13 cellular contexts compared by ENCODE assay signal in the genomic region with DNA sequence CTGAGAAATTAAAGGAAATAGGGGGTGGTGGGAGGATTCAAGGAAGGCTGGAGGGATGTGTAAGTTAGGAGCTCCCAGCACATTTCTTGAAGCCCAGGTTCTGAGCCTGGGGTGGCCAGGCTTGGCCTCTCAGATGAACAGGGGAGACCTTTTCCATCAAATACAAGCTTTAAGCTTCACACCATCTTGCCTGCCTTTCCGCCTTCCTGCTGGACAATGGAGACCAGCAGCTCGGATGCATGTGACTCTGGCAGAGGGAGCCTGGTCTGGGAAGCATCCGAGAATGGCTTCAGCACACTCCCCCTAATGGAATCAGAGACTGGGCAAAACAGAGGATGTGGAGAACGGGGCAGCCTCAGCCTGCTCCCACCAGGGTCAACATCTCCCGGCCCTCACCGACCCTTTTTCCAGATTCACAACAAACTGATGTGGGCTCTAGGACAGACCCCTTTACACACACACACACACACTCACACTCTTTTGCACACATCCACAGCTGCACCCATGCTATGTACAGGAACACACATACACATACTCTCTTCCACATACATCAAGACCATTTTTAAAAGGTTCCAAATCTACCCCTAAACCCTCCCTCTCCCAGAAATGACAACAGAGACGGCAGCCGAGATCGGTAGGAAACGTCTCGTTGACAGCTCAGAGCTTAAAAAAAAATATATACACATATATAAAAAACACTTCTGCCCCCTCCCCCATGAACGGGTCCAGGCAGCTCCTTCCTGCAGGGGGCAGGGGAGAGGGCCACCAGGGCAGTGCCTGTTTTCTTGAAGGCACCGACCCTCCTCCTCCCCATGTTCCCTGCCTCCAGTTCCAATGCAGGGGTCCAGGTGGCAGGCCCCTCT. TPM values are rescaled to one million over a fixed set of nuclear protein-coding genes. Genes with fewer than 3 reads are reported as not detected.
DNase-seq lines count a peak whose midpoint lies in the region; ATAC-seq, FAIRE-seq and TF ChIP-seq lines count a peak whose summit lies in the region.
"Had no signal": no experiment of that assay in that cellular context is flagged by ENCODE, and none has a peak within 500 bp of the region (broad histone marks: within the 10 kb centered on the region; RNA-seq: fewer than 3 reads in every experiment).

No MANE protein-coding gene starts in this region.

- DNase-seq in GDM1 (lab: John Stamatoyannopoulos, UW): peak; percentile 3
- DNase-seq in SK-N-MC (ENCODE audit: low read depth, low spot score): no peak
- no peak for DNase-seq in fibroblast of the aortic adventitia (ENCODE audit: low read depth)
- no peak for DNase-seq in T-helper 2 cell
- no peak for DNase-seq in psoas muscle
- no peak for DNase-seq in kidney
- DNase-seq: occipital lobe; stimulated activated CD4-positive, alpha-beta T cell treated with anti-CD3 and anti-CD28 coated beads, Interleukin-2, amount 100 ng/mL, for 48 hours; SW 1271 had no signal

- H3K27me3 ChIP-seq in psoas muscle (ENCODE audit: insufficient read depth in 3 of 3, low read length in 2 of 3): no peaks in the 10 kb centered on the region

- H3K4me1 ChIP-seq in psoas muscle (peaks cover 16% of the 10 kb centered on the region), kidney (ENCODE audit: control insufficient read depth in 1 of 2, insufficient read depth in 1 of 2, low read depth in 1 of 2, low read length in 2 of 2) (peaks cover 0 to 7% of the 10 kb centered on the region in 2 donors)

- ATAC-seq in HG03175 (IDR thresholded peaks at IDR 0.05; ENCODE audit: unreplicated experiment) (no peak), psoas muscle (no peak)

- FAIRE-seq in kidney (lab: Jason Lieb, UNC): no peak

- H3K36me3 ChIP-seq in SK-N-MC (ENCODE audit: insufficient read depth, low read length): peaks cover 42% of the 10 kb centered on the region
- peaks cover 9 to 46% of the 10 kb centered on the region in 2 donors for H3K36me3 ChIP-seq in psoas muscle (ENCODE audit: insufficient read depth in 1 of 2, low read depth in 1 of 2)
- H3K36me3 ChIP-seq in kidney (ENCODE audit: control insufficient read depth in 1 of 2, insufficient read depth in 2 of 2, low read length in 2 of 2): peaks cover 22 to 25% of the 10 kb centered on the region in 2 donors

- H3K9ac ChIP-seq in SK-N-MC (ENCODE audit: insufficient read length) (no peak overlapping the region), kidney (ENCODE audit: low read length in 2 of 2) (no peak overlapping the region)

- no peak overlapping the region for H3K4me3 ChIP-seq in SK-N-MC
- no peak overlapping the region for H3K4me3 ChIP-seq in fibroblast of the aortic adventitia (ENCODE audit: low read depth, low read length)
- H3K4me3 ChIP-seq in psoas muscle: no peak overlapping the region
- no peak overlapping the region for H3K4me3 ChIP-seq in kidney (ENCODE audit: low read length in 2 of 2)
- H3K4me3 ChIP-seq: thoracic aorta had no signal

- H3K9me3 ChIP-seq in SK-N-MC (ENCODE audit: low read depth, low read length) (no peaks in the 10 kb centered on the region), psoas muscle (no peaks in the 10 kb centered on the region), kidney (ENCODE audit: control insufficient read depth in 1 of 2, low read length in 2 of 2) (no peaks in the 10 kb centered on the region)
- H3K9me3 ChIP-seq: Caco-2, thoracic aorta had no signal

- WGBS in psoas muscle, 3 donors: 45 to 55% (median 49%) methylated on average over 13 of the region's 13 CpGs

- intact Hi-C loops in psoas muscle (cut with DNase I): loop anchor here in 1 of 2 donors (5.0 kb wide), 1 partner anchor 141 kb away; the partner anchor contains the start of gene GRN
- intact Hi-C loops in kidney (cut with DNase I): no loop called here

- TF ChIP-seq CTCF in 22Rv1 (IDR thresholded peaks at IDR 0.05) (peak; percentile 37), fibroblast of the aortic adventitia (IDR thresholded peaks at IDR 0.05; ENCODE audit: insufficient read depth, low read length) (peak; percentile 24), psoas muscle (IDR thresholded peaks at IDR 0.05) (no peak), kidney (IDR thresholded peaks at IDR 0.05; ENCODE audit: borderline replicate concordance, extremely low read depth, insufficient read depth) (no peak)

- H3K27ac ChIP-seq in 22Rv1: peak overlapping the region; percentile 45
- H3K27ac ChIP-seq in SK-N-MC: peak overlapping the region; percentile 58
- no peak overlapping the region for H3K27ac ChIP-seq in psoas muscle
- no peak overlapping the region for H3K27ac ChIP-seq in kidney (ENCODE audit: low read depth in 2 of 2, low read length in 2 of 2)
- H3K27ac ChIP-seq: thoracic aorta had no signal

RNA-seq across cellular contexts. Expression of gene ATXN7L3, which starts 6.5 kb away (rescaled TPM):
- 36.6 and 108 TPM in 2 replicates for total RNA-seq in fibroblast of the aortic adventitia (ENCODE audit: low replicate concordance)
- total RNA-seq in psoas muscle: 10 to 100 TPM; 25.6 to 42.6 (median 38.8) TPM
- polyA plus RNA-seq in psoas muscle: 10 to 100 TPM; 20.4 to 35.1 (median 21.8) TPM
- total RNA-seq in kidney: 64.8 TPM
- 20.0 TPM for polyA plus RNA-seq in kidney (ENCODE audit: insufficient read depth, low read depth, low replicate concordance)

RNA-seq across cellular contexts. Expression of gene UBTF, which starts 13.3 kb away (rescaled TPM):
- 64.2 and 195 TPM in 2 replicates for total RNA-seq in fibroblast of the aortic adventitia (ENCODE audit: low replicate concordance)
- total RNA-seq in psoas muscle: 10 to 100 TPM; 42.3 to 67.5 (median 49.9) TPM
- 10 to 100 TPM; 36.0 to 49.4 (median 36.1) TPM for polyA plus RNA-seq in psoas muscle
- total RNA-seq in kidney: 98.8 TPM
- 46.1 TPM for polyA plus RNA-seq in kidney (ENCODE audit: insufficient read depth, low read depth, low replicate concordance)

RNA-seq across cellular contexts. Expression of gene TMUB2, which starts 19.4 kb away (rescaled TPM):
- 23.0 and 29.4 TPM in 2 replicates for total RNA-seq in fibroblast of the aortic adventitia (ENCODE audit: low replicate concordance)
- 10 to 100 TPM; 14.1 to 20.9 (median 20.3) TPM for total RNA-seq in psoas muscle
- polyA plus RNA-seq in psoas muscle: 10 to 100 TPM; 22.8 to 44.4 (median 34.7) TPM
- 37.7 TPM for total RNA-seq in kidney
- polyA plus RNA-seq in kidney (ENCODE audit: insufficient read depth, low read depth, low replicate concordance): 39.2 TPM

RNA-seq across cellular contexts. Expression of gene ASB16, which starts 35.7 kb away (rescaled TPM):
- total RNA-seq in fibroblast of the aortic adventitia (ENCODE audit: low replicate concordance) (0.27 TPM in 1 of 2 replicates, not detected in the other), psoas muscle (10 to 100 TPM; 17.0 to 43.4 (median 26.1) TPM), kidney (0.25 TPM)
- polyA plus RNA-seq in psoas muscle (10 to 100 TPM in 1 of 3 donors, 1 to 10 TPM in 2; 1.1 to 16.5 (median 9.9) TPM), kidney (ENCODE audit: insufficient read depth, low read depth, low replicate concordance) (0.90 TPM)
- total RNA-seq: Caco-2, occipital lobe had no signal

Comparison
In these comparisons a context has a peak if more than half of its experiments do, and no peak if none do; other contexts are left out.
1. H3K27ac ChIP-seq: peak in 22Rv1 (single experiment) and SK-N-MC (single experiment); none in psoas muscle (single experiment) and kidney (0 of 2).
2. CTCF ChIP-seq: peak in 22Rv1 (single experiment) and fibroblast of the aortic adventitia (single experiment); none in psoas muscle (single experiment) and kidney (single experiment).